10 cellular contexts compared by ENCODE assay signal in the genomic region with DNA sequence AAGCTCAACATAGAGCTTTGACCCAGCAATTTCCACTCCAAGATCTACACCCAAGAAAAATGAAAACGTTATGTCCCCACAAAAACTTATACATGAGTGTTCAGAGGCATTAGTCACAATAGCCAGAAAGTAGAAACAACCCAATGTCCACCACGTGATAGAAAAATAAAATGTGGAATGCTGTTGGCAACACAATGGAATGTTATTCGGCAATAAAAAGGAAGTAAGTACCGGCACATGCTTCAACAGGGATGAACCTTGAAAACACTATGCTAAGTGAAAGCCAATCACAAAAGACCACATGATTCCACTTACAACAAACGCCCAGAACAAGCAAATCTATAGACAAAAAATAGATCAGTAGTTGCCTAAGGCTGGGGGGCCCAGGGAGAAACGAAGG. TPM values are rescaled to one million over a fixed set of nuclear protein-coding genes. Genes with fewer than 3 reads are reported as not detected.
DNase-seq lines count a peak whose midpoint lies in the region; ATAC-seq and TF ChIP-seq lines count a peak whose summit lies in the region.
"Had no signal": no experiment of that assay in that cellular context is flagged by ENCODE, and none has a peak within 500 bp of the region (broad histone marks: within the 10 kb centered on the region; RNA-seq: fewer than 3 reads in every experiment).

No MANE protein-coding gene starts in this region.

- TF ChIP-seq CTCF in neural crest cell (conservative IDR thresholded peaks at IDR 0.05) (no peak), tibial nerve (IDR thresholded peaks at IDR 0.05) (no peak)

- no peaks in the 10 kb centered on the region for H3K27me3 ChIP-seq in tibial nerve

- H3K9me3 ChIP-seq in tibial nerve = no peaks in the 10 kb centered on the region
- H3K9me3 ChIP-seq: lower lobe of right lung had no signal

- in situ Hi-C loops in Caki2 (cut with HindIII; ENCODE audit: low pct_unique_long_range_greater_than_20kb, low sequenced_read_pairs) = no loop called here

- H3K27ac Mint-ChIP-seq in IgD-negative memory B cell (peak overlapping the region in 2 of 3 donors; percentile 8 to 32), neural crest cell (ENCODE audit: unreplicated experiment) (no peak overlapping the region)

- peak overlapping the region in 1 of 4 donors; percentile 53 for H3K27ac ChIP-seq in tibial nerve
- H3K27ac ChIP-seq: lower lobe of right lung had no signal

- no peak for ATAC-seq in GM18519 (IDR thresholded peaks at IDR 0.05; ENCODE audit: low FRiP score, unreplicated experiment)

- H3K9me3 Mint-ChIP-seq in IgD-negative memory B cell = no peaks in the 10 kb centered on the region
- H3K9me3 Mint-ChIP-seq in neural crest cell = peaks cover 3% of the 10 kb centered on the region

- WGBS in tibial nerve, 2 donors = 27 to 31% methylated on average over 6 of the region's 6 CpGs

- H3K4me3 Mint-ChIP-seq in IgD-negative memory B cell (peak overlapping the region in 3 of 4 donors; percentile 14 to 54 (median 18)), neural crest cell (peak overlapping the region; percentile 31)

- DNase-seq in Caki2 (ENCODE audit: low read depth) (peak; percentile 50), cerebellar cortex (ENCODE audit: low spot score) (peak; percentile 18), neural crest cell (ENCODE audit: low read depth, low spot score) (no peak), globus pallidus (ENCODE audit: low spot score) (no peak), tibial nerve (ENCODE audit: low spot score in 2 of 2) (no peak)
- DNase-seq in activated CD4-positive, alpha-beta T cell treated with anti-CD3 and anti-CD28 coated beads, Interleukin-2, amount 50 U/mL, for 48 hours = no peak
- DNase-seq: central memory CD4-positive, alpha-beta T cell; lower lobe of right lung had no signal

- peaks cover 0 to 66% (median 32%) of the 10 kb centered on the region in 4 donors for H3K4me1 ChIP-seq in tibial nerve

- H3K4me1 Mint-ChIP-seq in IgD-negative memory B cell = peaks cover 54 to 61% (median 60%) of the 10 kb centered on the region in 3 donors
- peaks cover 41% of the 10 kb centered on the region for H3K4me1 Mint-ChIP-seq in neural crest cell

- TF ChIP-seq EP300 in tibial nerve (IDR thresholded peaks at IDR 0.05) = no peak

- H3K27me3 Mint-ChIP-seq in IgD-negative memory B cell = peaks cover 2% of the 10 kb centered on the region
- H3K27me3 Mint-ChIP-seq in neural crest cell (ENCODE audit: low read depth) = no peaks in the 10 kb centered on the region

- no peak for TF ChIP-seq POLR2A in tibial nerve (IDR thresholded peaks at IDR 0.05)

- H3K4me3 ChIP-seq in tibial nerve = no peak overlapping the region
- H3K4me3 ChIP-seq: lower lobe of right lung had no signal

- H3K36me3 Mint-ChIP-seq in IgD-negative memory B cell (no peaks in the 10 kb centered on the region), neural crest cell (ENCODE audit: low read depth) (peaks cover 15% of the 10 kb centered on the region)

- H3K36me3 ChIP-seq in tibial nerve = no peaks in the 10 kb centered on the region
- H3K36me3 ChIP-seq: lower lobe of right lung had no signal

RNA-seq across cellular contexts. Expression of a gene that starts 6.0 kb away (rescaled TPM):
- total RNA-seq in Caki2 (2014; rRNA removed; shearing (Covaris generic); ENCODE audit: low replicate concordance) = 54.8 and 75.0 TPM in 2 replicates
- polyA plus RNA-seq in IgD-negative memory B cell = 76.6 TPM
- 109 and 117 TPM in 2 replicates for total RNA-seq in neural crest cell
- 100 to 1,000 TPM; 100 to 123 (median 110) TPM for total RNA-seq in tibial nerve

Comparison
In these comparisons a context has a peak if more than half of its experiments do, and no peak if none do; other contexts are left out.
1. DNase-seq: peak in Caki2 (single experiment) and cerebellar cortex (single experiment); none in neural crest cell (single experiment), activated CD4-positive, alpha-beta T cell treated with anti-CD3 and anti-CD28 coated beads, Interleukin-2, amount 50 U/mL, for 48 hours (0 of 2), globus pallidus (single experiment) and tibial nerve (0 of 2).